In the genomic region with DNA sequence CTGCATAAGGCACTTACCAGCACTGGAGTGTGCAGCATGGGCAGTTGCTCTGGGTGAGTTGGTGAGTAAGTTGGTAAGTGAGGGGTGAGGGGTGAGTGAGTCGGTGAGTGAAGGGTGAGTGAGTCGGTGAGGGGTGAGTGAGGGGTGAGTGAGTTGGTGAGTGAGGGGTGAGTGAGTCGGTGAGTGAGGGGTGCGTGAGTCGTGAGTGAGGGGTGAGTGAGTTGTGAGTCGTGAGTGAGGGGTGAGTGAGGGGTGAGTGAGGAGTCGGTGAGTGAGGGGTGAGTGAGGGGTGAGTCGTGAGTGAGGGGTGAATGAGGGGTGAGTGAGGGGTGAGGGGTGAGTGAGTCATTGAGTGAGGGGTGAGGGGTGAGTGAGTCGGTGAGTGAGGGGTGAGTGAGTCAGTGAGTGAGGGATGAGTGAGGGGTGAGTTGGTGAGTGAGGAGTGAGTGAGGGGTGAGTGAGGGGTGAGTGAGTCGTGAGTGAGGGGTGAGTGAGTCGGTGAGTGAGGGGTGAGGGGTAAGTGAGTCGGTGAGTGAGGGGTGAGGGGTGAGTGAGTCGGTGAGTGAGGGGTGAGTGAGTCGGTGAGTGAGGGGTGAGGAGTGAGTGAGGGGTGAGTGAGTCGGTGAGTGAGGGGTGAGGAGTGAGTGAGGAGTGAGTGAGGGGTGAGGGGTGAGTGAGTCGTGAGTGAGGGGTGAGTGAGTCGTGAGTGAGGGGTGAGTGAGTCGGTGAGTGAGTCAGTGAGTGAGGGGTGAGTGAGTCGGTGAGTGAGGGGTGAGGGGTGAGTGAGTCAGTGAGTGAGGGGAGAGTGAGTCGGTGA, we compare ENCODE assay signal across 1 cellular context.
TF ChIP-seq lines count a peak whose summit lies in the region.

No MANE protein-coding gene starts in this region.

TF ChIP-seq in GM12878, 131 proteins besides CTCF, POLR2A, EP300 and RAD21:
- TF ChIP-seq NR2C2 (IDR thresholded peaks at IDR 0.05; ENCODE audit: borderline replicate concordance, control insufficient read depth, insufficient read length, low read depth), result no peak
- TF ChIP-seq, protein P1, sequence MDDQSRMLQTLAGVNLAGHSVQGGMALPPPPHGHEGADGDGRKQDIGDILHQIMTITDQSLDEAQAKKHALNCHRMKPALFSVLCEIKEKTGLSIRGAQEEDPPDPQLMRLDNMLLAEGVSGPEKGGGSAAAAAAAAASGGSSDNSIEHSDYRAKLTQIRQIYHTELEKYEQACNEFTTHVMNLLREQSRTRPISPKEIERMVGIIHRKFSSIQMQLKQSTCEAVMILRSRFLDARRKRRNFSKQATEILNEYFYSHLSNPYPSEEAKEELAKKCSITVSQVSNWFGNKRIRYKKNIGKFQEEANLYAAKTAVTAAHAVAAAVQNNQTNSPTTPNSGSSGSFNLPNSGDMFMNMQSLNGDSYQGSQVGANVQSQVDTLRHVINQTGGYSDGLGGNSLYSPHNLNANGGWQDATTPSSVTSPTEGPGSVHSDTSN (IDR thresholded peaks at IDR 0.05; ENCODE audit: insufficient replicate concordance, low read depth, low read length), result peak; percentile 1
- TF ChIP-seq ZSCAN29 (IDR thresholded peaks at IDR 0.05), result no peak
